Comparison of ENCODE assay signal across 6 cellular contexts in the genomic region with DNA sequence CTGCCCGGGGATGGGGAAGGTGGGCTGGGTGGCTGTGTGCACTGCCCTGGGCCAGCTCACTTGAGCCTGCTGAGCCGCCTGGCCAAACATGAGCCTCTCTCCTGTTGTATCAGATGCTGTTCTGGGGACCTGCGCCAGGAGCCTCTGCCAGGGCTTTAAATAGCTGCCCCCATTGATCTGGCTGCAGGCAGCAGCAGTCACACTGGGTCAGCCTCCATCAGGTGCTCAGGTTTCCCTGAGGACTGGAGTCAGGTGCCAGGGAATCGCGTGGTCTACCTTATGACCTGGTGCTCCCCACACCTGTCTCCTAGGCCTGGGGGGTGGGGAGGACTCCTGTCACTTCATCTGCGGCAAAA.
DNase-seq lines count a peak whose midpoint lies in the region; FAIRE-seq and TF ChIP-seq lines count a peak whose summit lies in the region.

No MANE protein-coding gene starts in this region.

- FAIRE-seq in D721Med (lab: Jason Lieb, UNC): no peak

- no peak for TF ChIP-seq CTCF in D721Med (IDR thresholded peaks at IDR 0.05; ENCODE audit: insufficient read depth, missing control alignments)

- H3K27ac ChIP-seq in effector memory CD4-positive, alpha-beta T cell (ENCODE audit: insufficient read depth, low read length, poor library complexity, severe bottlenecking): peak overlapping the region; percentile 93

- peaks cover 16% of the 10 kb centered on the region for H3K36me3 ChIP-seq in effector memory CD4-positive, alpha-beta T cell (ENCODE audit: control insufficient read depth, insufficient read depth, low read length)

- peaks cover 42% of the 10 kb centered on the region for H3K4me1 ChIP-seq in effector memory CD4-positive, alpha-beta T cell (ENCODE audit: control insufficient read depth, insufficient read depth, low read length, poor library complexity, severe bottlenecking)

- H3K4me3 ChIP-seq in effector memory CD4-positive, alpha-beta T cell (ENCODE audit: insufficient read depth, low read depth, low read length, poor library complexity, severe bottlenecking): peak overlapping the region; percentile 67

- no peaks in the 10 kb centered on the region for H3K9me3 ChIP-seq in effector memory CD4-positive, alpha-beta T cell (ENCODE audit: control insufficient read depth, low read length)

- no peaks in the 10 kb centered on the region for H3K27me3 ChIP-seq in effector memory CD4-positive, alpha-beta T cell (replicated peaks; ENCODE audit: control insufficient read depth, insufficient read depth, low read length, poor library complexity, severe bottlenecking)

- DNase-seq in NCI-H82 (lab: John Stamatoyannopoulos, UW) (peak; percentile 39), NCI-H82 treated with DMSO at 0.1 percent for 48 hours (lab: John Stamatoyannopoulos, UW; ENCODE audit: unreplicated experiment) (no peak), retina (peak; percentile 45), D721Med (ENCODE audit: insufficient read length, low spot score) (no peak), GDM1 (lab: John Stamatoyannopoulos, UW) (no peak)
- DNase-seq in effector memory CD4-positive, alpha-beta T cell: no peak

Comparison
In these comparisons a context has a peak if more than half of its experiments do, and no peak if none do; other contexts are left out.
1. DNase-seq: peak in NCI-H82 (single experiment) and retina (single experiment); none in NCI-H82 treated with DMSO at 0.1 percent for 48 hours (single experiment), effector memory CD4-positive, alpha-beta T cell (0 of 3), D721Med (single experiment) and GDM1 (single experiment).